In the genomic region with DNA sequence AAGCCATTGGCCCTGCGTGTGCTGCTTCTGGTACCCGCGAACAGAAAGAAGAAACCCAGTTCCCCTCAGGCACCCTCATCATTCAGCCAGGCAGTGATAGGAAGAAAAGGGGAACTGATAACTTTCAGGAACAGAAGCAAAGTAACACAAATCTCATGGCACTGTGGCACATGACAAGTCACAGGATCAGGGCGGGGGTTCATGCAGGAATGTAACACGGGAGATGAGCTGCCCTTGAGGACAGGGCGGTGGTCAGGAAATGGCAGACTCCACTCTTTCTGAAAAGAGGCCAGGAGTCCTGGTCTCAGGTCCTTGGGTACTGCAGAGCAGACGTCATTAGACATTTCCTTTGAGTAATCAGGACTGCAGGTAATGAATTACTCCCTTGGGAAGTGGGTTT, we compare ENCODE assay signal across 10 cellular contexts.
DNase-seq lines count a peak whose midpoint lies in the region; ATAC-seq and TF ChIP-seq lines count a peak whose summit lies in the region.
"Had no signal": no experiment of that assay in that cellular context is flagged by ENCODE, and none has a peak within 500 bp of the region (broad histone marks: within the 10 kb centered on the region; RNA-seq: fewer than 3 reads in every experiment).

No MANE protein-coding gene starts in this region.

- no peak overlapping the region for H3K4me2 ChIP-seq in PC-9

- DNase-seq in MV-4-11 (lab: John Stamatoyannopoulos, UW) (peak; percentile 69), osteocyte (ENCODE audit: extremely low spot score, unreplicated experiment) (no peak), activated T-cell treated with anti-CD3 and anti-CD28 coated beads for 4 hours (no peak), Right ventricle myocardium superior (no peak), PC-9 (no peak), Caco-2 (no peak)
- DNase-seq: heart left ventricle, NCI-H1436 had no signal

- no peak overlapping the region for H2AFZ ChIP-seq in PC-9

- H4K20me1 ChIP-seq in PC-9 (ENCODE audit: insufficient read depth), result no peaks in the 10 kb centered on the region

- TF ChIP-seq CTCF in osteocyte (IDR thresholded peaks at IDR 0.05) (no peak), PC-9 (conservative IDR thresholded peaks at IDR 0.05) (no peak), Caco-2 (IDR thresholded peaks at IDR 0.05; ENCODE audit: insufficient read depth in 1 of 2, low read depth in 1 of 2, low read length in 1 of 2, severe bottlenecking in 1 of 2, unreplicated experiment in 1 of 2) (no peak)

- no peaks in the 10 kb centered on the region for H3K9me3 ChIP-seq in PC-9 (ENCODE audit: insufficient read depth, low read depth)
- H3K9me3 ChIP-seq in Caco-2, result no peaks in the 10 kb centered on the region

- no peaks in the 10 kb centered on the region for H3K36me3 Mint-ChIP-seq in osteocyte (ENCODE audit: unreplicated experiment)
- no peaks in the 10 kb centered on the region for H3K36me3 Mint-ChIP-seq in Caco-2 (ENCODE audit: insufficient read depth, unreplicated experiment)

- H3K27ac ChIP-seq in PC-9, result no peak overlapping the region
- H3K27ac ChIP-seq: heart left ventricle had no signal

- no peaks in the 10 kb centered on the region for H3K9me2 ChIP-seq in PC-9 (ENCODE audit: insufficient read depth)

- CTCF ChIA-PET in PC-9 (lab: Charles Lee) (no interaction called here), Caco-2 (lab: Charles Lee) (interaction anchor here (1.0 kb wide), 1 partner anchor 25 kb away, joined by 3 read pairs; no protein-coding TSS in a partner anchor)

- no peaks in the 10 kb centered on the region for H3K4me1 ChIP-seq in PC-9 (replicated peaks; ENCODE audit: insufficient read depth)
- peaks cover 12% of the 10 kb centered on the region for H3K4me1 ChIP-seq in Caco-2

- no peaks in the 10 kb centered on the region for H3F3A ChIP-seq in PC-9 (ENCODE audit: insufficient read depth, low read depth)

- intact Hi-C loops in Right ventricle myocardium superior (cut with DNase I), result no loop called here
- intact Hi-C loops in PC-9 (cut with micrococcal nuclease; ENCODE audit: unreplicated experiment), result no loop called here
- intact Hi-C loops in Caco-2 (cut with micrococcal nuclease; ENCODE audit: unreplicated experiment), result no loop called here

- H3K27me3 Mint-ChIP-seq in osteocyte (ENCODE audit: unreplicated experiment), result no peaks in the 10 kb centered on the region
- H3K27me3 Mint-ChIP-seq in Caco-2 (ENCODE audit: insufficient read depth, unreplicated experiment), result no peaks in the 10 kb centered on the region

- H3K4me3 Mint-ChIP-seq in osteocyte (ENCODE audit: unreplicated experiment), result no peak overlapping the region
- H3K4me3 Mint-ChIP-seq in Caco-2 (ENCODE audit: unreplicated experiment), result no peak overlapping the region

- POLR2A ChIA-PET in PC-9 (lab: Charles Lee; ENCODE audit: unreplicated experiment) (no interaction called here), Caco-2 (lab: Charles Lee) (no interaction called here)

- peak overlapping the region; percentile 20 for H3K27ac Mint-ChIP-seq in osteocyte (ENCODE audit: unreplicated experiment)
- no peak overlapping the region for H3K27ac Mint-ChIP-seq in Caco-2 (ENCODE audit: unreplicated experiment)

- peaks cover 23% of the 10 kb centered on the region for H3K4me1 Mint-ChIP-seq in osteocyte (ENCODE audit: unreplicated experiment)
- H3K4me1 Mint-ChIP-seq in Caco-2 (ENCODE audit: low read depth, unreplicated experiment), result peaks cover 21% of the 10 kb centered on the region

- H3K9me3 Mint-ChIP-seq in osteocyte (ENCODE audit: unreplicated experiment) (no peaks in the 10 kb centered on the region), Caco-2 (ENCODE audit: unreplicated experiment) (peaks cover 10% of the 10 kb centered on the region)

- H3K4me3 ChIP-seq in PC-9 (no peak overlapping the region), Caco-2 (ENCODE audit: low read depth, low read length) (no peak overlapping the region)
- H3K4me3 ChIP-seq: heart left ventricle had no signal

- ATAC-seq in GM19328 (IDR thresholded peaks at IDR 0.05; ENCODE audit: unreplicated experiment), result peak; percentile 46
- ATAC-seq in HG02870 (IDR thresholded peaks at IDR 0.05; ENCODE audit: unreplicated experiment), result peak; percentile 50
- ATAC-seq in Right ventricle myocardium superior (ENCODE audit: poor library complexity), result no peak

- no peaks in the 10 kb centered on the region for H3K79me2 ChIP-seq in PC-9 (ENCODE audit: low read depth)

- BruUV-seq in PC-9 (replicated peaks; lab: Mats Ljungman, UMichigan) (no TSS peak), Caco-2 (replicated peaks; lab: Mats Ljungman, UMichigan) (no TSS peak)

- no peaks in the 10 kb centered on the region for H3K27me3 ChIP-seq in PC-9 (ENCODE audit: insufficient read depth, low read depth)
- H3K27me3 ChIP-seq in Caco-2 (replicated peaks; ENCODE audit: control insufficient read depth, insufficient read depth, low read length), result no peaks in the 10 kb centered on the region
- H3K27me3 ChIP-seq: heart left ventricle had no signal

- H3K36me3 ChIP-seq in PC-9 (ENCODE audit: low read depth) (no peaks in the 10 kb centered on the region), Caco-2 (ENCODE audit: control insufficient read depth, insufficient read depth, low read length) (no peaks in the 10 kb centered on the region)
- H3K36me3 ChIP-seq: heart left ventricle had no signal
